8 cellular contexts compared by ENCODE assay signal in genomic region chr14:85532981-85533820, GRCh38. TPM values are rescaled to one million over a fixed set of nuclear protein-coding genes. Genes with fewer than 3 reads are reported as not detected.
A peak's percentile ranks its signal among the peaks of the same experiment; 100 is the strongest.
DNase-seq lines count a peak whose midpoint lies in the region; ATAC-seq and TF ChIP-seq lines count a peak whose summit lies in the region.

No MANE protein-coding gene starts in this region.

- peaks cover 53% of the 10 kb centered on the region for H3K23me2 ChIP-seq in H9 (ENCODE audit: insufficient read length, low read depth, low read length, poor library complexity, severe bottlenecking)

- peak; percentile 90 for DNase-seq in H9
- no peak for DNase-seq in Panc1 (ENCODE audit: low read depth, low spot score)
- peak; percentile 90 for DNase-seq in fibroblast of gingiva (ENCODE audit: low read depth)
- DNase-seq in mucosa of descending colon, result peak in 2 of 3 donors; percentile 26 to 50
- peak in 1 of 2 donors; percentile 92 for DNase-seq in vagina (ENCODE audit: extremely low spot score in 2 of 2)
- DNase-seq in SHP77 (lab: John Stamatoyannopoulos, UW), result no peak

- no peak overlapping the region for H2BK120ac ChIP-seq in H9 (ENCODE audit: low read depth, low read length, poor library complexity, severe bottlenecking)

- H3K4me1 ChIP-seq in H9 (ENCODE audit: insufficient read depth, low read length) (peaks cover 7% of the 10 kb centered on the region; the same call in 1 of the 2 replicates), Panc1 (ENCODE audit: control insufficient read depth, insufficient read depth, low read length) (peaks cover 8% of the 10 kb centered on the region), mucosa of descending colon (ENCODE audit: low read depth) (no peaks in the 10 kb centered on the region), vagina (peaks cover 36% of the 10 kb centered on the region)

- no peaks in the 10 kb centered on the region for H3K36me3 ChIP-seq in Panc1 (ENCODE audit: control insufficient read depth, insufficient read depth, low read length)
- no peaks in the 10 kb centered on the region for H3K36me3 ChIP-seq in mucosa of descending colon (ENCODE audit: low read depth)
- H3K36me3 ChIP-seq in vagina, result no peaks in the 10 kb centered on the region

- H3K4me3 ChIP-seq in Panc1 (ENCODE audit: low read depth in 2 of 2, low read length in 2 of 2) (peak overlapping the region; percentile 47 to 72), mucosa of descending colon (no peak overlapping the region), vagina (peak overlapping the region; percentile 68 to 76)

- H2BK12ac ChIP-seq in H9 (ENCODE audit: insufficient read length, low read depth, low read length), result no peak overlapping the region

- H2BK20ac ChIP-seq in H9 (ENCODE audit: low read depth, low read length, poor library complexity, severe bottlenecking), result no peak overlapping the region

- no peaks in the 10 kb centered on the region for H3K79me2 ChIP-seq in H9 (ENCODE audit: insufficient read depth, low read length)

- intact Hi-C loops in Panc1 (cut with micrococcal nuclease; ENCODE audit: unreplicated experiment) (no loop called here), mucosa of descending colon (cut with DNase I, micrococcal nuclease) (no loop called here), vagina (cut with DNase I) (no loop called here)

- in situ Hi-C loops in Panc1 (cut with HindIII; ENCODE audit: low pct_unique_long_range_greater_than_20kb, low sequenced_read_pairs), result no loop called here

- H3K18ac ChIP-seq in H9 (ENCODE audit: insufficient read length, low read depth, low read length), result no peak overlapping the region

- peak overlapping the region; percentile 72 to 95 for H3K4me3 Mint-ChIP-seq in H9

- peak in 1 of 2 donors; percentile 42 for TF ChIP-seq POLR2A in vagina (IDR thresholded peaks at IDR 0.05)

- no peak overlapping the region for H3K27ac ChIP-seq in H9 (ENCODE audit: insufficient read length, low read depth, low read length)
- no peak overlapping the region for H3K27ac ChIP-seq in Panc1 (ENCODE audit: low read length)
- peak overlapping the region; percentile 81 for H3K27ac ChIP-seq in vagina

- peak overlapping the region; percentile 33 for H3K9ac ChIP-seq in H9 (ENCODE audit: extremely low read depth, insufficient read length, low read length)

- H3K27me3 ChIP-seq in H9 (ENCODE audit: insufficient read depth, low read length) (peaks cover 56% of the 10 kb centered on the region), Panc1 (ENCODE audit: control insufficient read depth, insufficient read depth, low read length) (peaks cover 5% of the 10 kb centered on the region), vagina (no peaks in the 10 kb centered on the region)

- no peak overlapping the region for H3K4ac ChIP-seq in H9 (ENCODE audit: low read depth, low read length)

- H3K14ac ChIP-seq in H9 (ENCODE audit: insufficient read depth, low read length), result no peak overlapping the region

- H3K27ac Mint-ChIP-seq in H9, result no peak overlapping the region; a peak in 1 of 7 replicates

- H3K9me3 Mint-ChIP-seq in H9, result peaks cover 2 to 5% of the 10 kb centered on the region in 2 experiments; a peak in 2 of 5 replicates

- H3K27me3 Mint-ChIP-seq in H9 (ENCODE audit: low read depth), result peaks cover 86% of the 10 kb centered on the region

- H3K4me1 Mint-ChIP-seq in H9, result peaks cover 68 to 70% of the 10 kb centered on the region in 2 experiments

- no peaks in the 10 kb centered on the region for H3K9me3 ChIP-seq in H9 (ENCODE audit: control insufficient read depth, low read depth, low read length)
- no peaks in the 10 kb centered on the region for H3K9me3 ChIP-seq in Panc1 (ENCODE audit: control insufficient read depth, insufficient read depth, low read depth, low read length)
- H3K9me3 ChIP-seq in mucosa of descending colon, result no peaks in the 10 kb centered on the region
- H3K9me3 ChIP-seq in vagina, result no peaks in the 10 kb centered on the region

- H4K5ac ChIP-seq in H9 (ENCODE audit: insufficient read length, low read depth, low read length), result no peak overlapping the region

- H3K23ac ChIP-seq in H9 (ENCODE audit: insufficient read length, low read depth, low read length), result no peak overlapping the region

- peak overlapping the region; percentile 73 for H3K4me2 ChIP-seq in H9 (ENCODE audit: insufficient read depth, insufficient read length, low read length)

- no peak overlapping the region for H2BK5ac ChIP-seq in H9 (ENCODE audit: insufficient read length, low read length)

- TF ChIP-seq CTCF in H9 (conservative IDR thresholded peaks at IDR 0.05) (no peak), Panc1 (IDR thresholded peaks at IDR 0.05) (no peak), mucosa of descending colon (IDR thresholded peaks at IDR 0.05) (no peak), vagina (IDR thresholded peaks at IDR 0.05) (no peak)

- H4K20me1 ChIP-seq in H9 (ENCODE audit: control insufficient read depth, insufficient read depth, insufficient read length), result no peaks in the 10 kb centered on the region

- POLR2A ChIA-PET in Panc1 (lab: Charles Lee), result no interaction called here

- H3K36me3 Mint-ChIP-seq in H9 (ENCODE audit: insufficient read depth in 1 of 3, low read depth in 3 of 3), result no peaks in the 10 kb centered on the region

- ATAC-seq in Panc1 (peak; percentile 46), mucosa of descending colon (peak; percentile 46), GM21723 (IDR thresholded peaks at IDR 0.05; ENCODE audit: unreplicated experiment) (no peak), GM18867 (IDR thresholded peaks at IDR 0.05; ENCODE audit: unreplicated experiment) (no peak)

- WGBS in H9 (ENCODE audit: extremely low coverage, insufficient read length, low lambda C conversion rate), result no CpG with 5 or more reads among the region's 85 CpGs

- no peak overlapping the region for H2BK15ac ChIP-seq in H9 (ENCODE audit: low read depth, low read length)

- CTCF ChIA-PET in Panc1 (lab: Charles Lee), result no interaction called here

- no TSS peak for BruUV-seq in Panc1 (replicated peaks; lab: Mats Ljungman, UMichigan)

- no peaks in the 10 kb centered on the region for H3K79me1 ChIP-seq in H9 (ENCODE audit: insufficient read depth, low read depth, low read length, poor library complexity, severe bottlenecking)

- no peak overlapping the region for H3K56ac ChIP-seq in H9 (ENCODE audit: insufficient read length, low read depth, low read length)

- no peak overlapping the region for H2AFZ ChIP-seq in H9 (ENCODE audit: low read length)

- no peak overlapping the region for H3T11ph ChIP-seq in H9 (ENCODE audit: low read length)

- no peak overlapping the region for H4K91ac ChIP-seq in H9 (ENCODE audit: insufficient read length, low read depth, low read length)

- H2AK5ac ChIP-seq in H9 (ENCODE audit: insufficient read length, low read length), result no peak overlapping the region

- H4K8ac ChIP-seq in H9 (replicated peaks; ENCODE audit: insufficient read length, low read depth, low read length), result no peak overlapping the region

RNA-seq across cellular contexts. Expression of gene FLRT2, which starts 3.3 kb away (rescaled TPM):
- total RNA-seq in H9 (2021) (2.8 and 3.3 TPM in 2 replicates), Panc1 (2021; ENCODE audit: unreplicated experiment) (4.5 TPM), mucosa of descending colon (10 to 100 TPM in 1 of 3 donors, 1 to 10 TPM in 2; 4.9 to 14.6 (median 7.1) TPM), vagina (22.8 TPM)
- polyA plus RNA-seq in Panc1 (2012; ENCODE audit: insufficient read length), result 3.1 TPM

Comparison
In these comparisons a context has a peak if more than half of its experiments do, and no peak if none do; other contexts are left out.
1. DNase-seq: peak in H9 (single experiment), fibroblast of gingiva (single experiment) and mucosa of descending colon (2 of 3); none in Panc1 (single experiment) and SHP77 (0 of 2).
2. ATAC-seq: peak in Panc1 (single experiment) and mucosa of descending colon (single experiment); none in GM21723 (single experiment) and GM18867 (single experiment).